ENCODE assay signal across 10 cellular contexts in genomic region chr6:21634582-21634981, GRCh38. TPM values are rescaled to one million over a fixed set of nuclear protein-coding genes. Genes with fewer than 3 reads are reported as not detected.
A peak's percentile ranks its signal among the peaks of the same experiment; 100 is the strongest.
DNase-seq lines count a peak whose midpoint lies in the region; ATAC-seq and TF ChIP-seq lines count a peak whose summit lies in the region.
"Had no signal": no experiment of that assay in that cellular context is flagged by ENCODE, and none has a peak within 500 bp of the region (broad histone marks: within the 10 kb centered on the region; RNA-seq: fewer than 3 reads in every experiment).

No MANE protein-coding gene starts in this region.

- H3K27ac Mint-ChIP-seq in nephron progenitor cell (no peak overlapping the region), Caco-2 (ENCODE audit: unreplicated experiment) (no peak overlapping the region)

- no peak overlapping the region for H3K4me3 ChIP-seq in astrocyte of the spinal cord (ENCODE audit: low read depth, low read length)
- H3K4me3 ChIP-seq in Caco-2 (ENCODE audit: low read depth, low read length) = no peak overlapping the region

- no TSS peak for BruUV-seq in Caco-2 (replicated peaks; lab: Mats Ljungman, UMichigan)

- no peaks in the 10 kb centered on the region for H3K27me3 ChIP-seq in Caco-2 (replicated peaks; ENCODE audit: control insufficient read depth, insufficient read depth, low read length)

- H3K4me1 ChIP-seq in Caco-2 = no peaks in the 10 kb centered on the region

- H3K36me3 Mint-ChIP-seq in nephron progenitor cell (ENCODE audit: low read depth) (no peaks in the 10 kb centered on the region), Caco-2 (ENCODE audit: insufficient read depth, unreplicated experiment) (no peaks in the 10 kb centered on the region)

- H3K4me3 Mint-ChIP-seq in nephron progenitor cell = no peak overlapping the region
- no peak overlapping the region for H3K4me3 Mint-ChIP-seq in Caco-2 (ENCODE audit: unreplicated experiment)
- H3K4me3 Mint-ChIP-seq: central memory CD8-positive, alpha-beta T cell had no signal

- intact Hi-C loops in Caco-2 (cut with micrococcal nuclease; ENCODE audit: unreplicated experiment) = no loop called here

- in situ Hi-C loops in astrocyte of the spinal cord (cut with HindIII; ENCODE audit: low sequenced_read_pairs) = no loop called here

- H3K9me3 Mint-ChIP-seq in nephron progenitor cell (no peaks in the 10 kb centered on the region), Caco-2 (ENCODE audit: unreplicated experiment) (no peaks in the 10 kb centered on the region)
- H3K9me3 Mint-ChIP-seq: central memory CD8-positive, alpha-beta T cell had no signal

- H3K27me3 Mint-ChIP-seq in nephron progenitor cell (ENCODE audit: low read depth, poor library complexity) = peaks cover 3% of the 10 kb centered on the region
- no peaks in the 10 kb centered on the region for H3K27me3 Mint-ChIP-seq in Caco-2 (ENCODE audit: insufficient read depth, unreplicated experiment)

- H3K4me1 Mint-ChIP-seq in nephron progenitor cell (no peaks in the 10 kb centered on the region), Caco-2 (ENCODE audit: low read depth, unreplicated experiment) (peaks cover 6% of the 10 kb centered on the region)
- H3K4me1 Mint-ChIP-seq: central memory CD8-positive, alpha-beta T cell had no signal

- CTCF ChIA-PET in Caco-2 (lab: Charles Lee) = no interaction called here

- ATAC-seq in HG03432 (IDR thresholded peaks at IDR 0.05; ENCODE audit: unreplicated experiment) = no peak
- ATAC-seq: sciatic nerve had no signal

- DNase-seq in AG20443 (ENCODE audit: low spot score) (peak; percentile 82), HuH-7.5 (ENCODE audit: low spot score) (peak; percentile 15), astrocyte of the spinal cord (ENCODE audit: low read depth, low spot score) (peak; percentile 89), kidney tubule cell (ENCODE audit: low spot score) (peak; percentile 77), NOMO-1 (lab: John Stamatoyannopoulos, UW; ENCODE audit: unreplicated experiment in 2 of 2) (no peak), nephron progenitor cell (no peak), Caco-2 (no peak)

- no peaks in the 10 kb centered on the region for H3K9me3 ChIP-seq in Caco-2

- TF ChIP-seq CTCF in astrocyte of the spinal cord (IDR thresholded peaks at IDR 0.05; ENCODE audit: low read depth, low read length) (no peak), nephron progenitor cell (IDR thresholded peaks at IDR 0.05) (no peak), Caco-2 (IDR thresholded peaks at IDR 0.05; ENCODE audit: insufficient read depth in 1 of 2, low read depth in 1 of 2, low read length in 1 of 2, severe bottlenecking in 1 of 2, unreplicated experiment in 1 of 2) (no peak)

- H3K36me3 ChIP-seq in Caco-2 (ENCODE audit: control insufficient read depth, insufficient read depth, low read length) = no peaks in the 10 kb centered on the region

- POLR2A ChIA-PET in Caco-2 (lab: Charles Lee) = no interaction called here

RNA-seq across cellular contexts. Expression of gene SOX4, which starts 41.0 kb away (rescaled TPM):
- total RNA-seq in Caco-2 (2022) = 76.8 and 77.3 TPM in 2 replicates

Comparison
In these comparisons a context has a peak if more than half of its experiments do, and no peak if none do; other contexts are left out.
1. DNase-seq: peak in AG20443 (single experiment), HuH-7.5 (single experiment), astrocyte of the spinal cord (single experiment) and kidney tubule cell (single experiment); none in NOMO-1 (0 of 2), nephron progenitor cell (single experiment) and Caco-2 (0 of 2).